ENCODE assay signal across 27 cellular contexts in the genomic region with DNA sequence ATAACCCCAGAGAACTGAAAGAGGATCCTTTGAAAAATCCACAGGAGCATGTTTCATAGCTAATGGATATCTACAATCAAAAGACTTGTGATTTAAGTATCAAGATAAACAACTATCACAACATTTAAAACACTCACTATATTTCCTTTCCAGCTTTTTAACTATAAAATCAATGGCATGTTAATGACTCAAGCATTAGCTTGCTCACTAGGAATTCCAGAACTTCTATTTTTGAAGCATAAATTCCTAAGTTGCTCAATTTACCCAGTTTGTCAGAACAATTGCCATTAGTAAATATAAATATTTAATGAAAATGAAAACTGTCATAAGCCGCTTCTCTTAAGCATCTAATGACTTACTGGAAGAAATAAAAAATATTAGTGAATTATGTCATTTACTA.
A peak's percentile ranks its signal among the peaks of the same experiment; 100 is the strongest.
DNase-seq lines count a peak whose midpoint lies in the region; FAIRE-seq and TF ChIP-seq lines count a peak whose summit lies in the region.
"Had no signal": no experiment of that assay in that cellular context is flagged by ENCODE, and none has a peak within 500 bp of the region (broad histone marks: within the 10 kb centered on the region; RNA-seq: fewer than 3 reads in every experiment).

No MANE protein-coding gene starts in this region.

- peak; percentile 43 for DNase-seq in HFFc6
- DNase-seq in astrocyte (ENCODE audit: low read depth) = no peak
- peak; percentile 35 for DNase-seq in fibroblast of pulmonary artery (ENCODE audit: low read depth)
- DNase-seq in iPS-NIHi11 (ENCODE audit: low spot score) = no peak
- DNase-seq in Caco-2 = no peak
- no peak for DNase-seq in activated naive CD4-positive, alpha-beta T cell treated with anti-CD3 and anti-CD28 coated beads for 36 hours
- DNase-seq: activated B cell treated with CpG ODN at 0.5 μM for 24 hours; activated CD4-positive, alpha-beta T cell treated with anti-CD3 and anti-CD28 coated beads, Interleukin-2, amount 50 U/mL, for 1 hour; activated CD8-positive, alpha-beta memory T cell treated with anti-CD3 and anti-CD28 coated beads, Interleukin-2, amount 10 ng/mL, durations not matched to agents 7 days and 5 days; activated naive CD4-positive, alpha-beta T cell treated with anti-CD3 and anti-CD28 coated beads, Interleukin-2, amount 10 ng/mL, durations not matched to agents 7 days and 5 days; activated T-cell treated with anti-CD3 and anti-CD28 coated beads, Interleukin-2, amount 50 U/mL, for 72 hours; aorta; CD4-positive, CD25-positive, alpha-beta regulatory T cell; NCI-H1048; NCI-H187 treated with DMSO at 0.1 percent for 48 hours; NCI-H2171 treated with DMSO at 0.1 percent for 48 hours; NCI-H526; NK-92 treated with Interleukin-12 subunit alpha and Interleukin-12 subunit beta, amount 100 ng/mL, for 24 hours; SHP77 treated with DMSO at 0.1 percent for 48 hours had no signal

- H3K79me2 ChIP-seq in astrocyte (ENCODE audit: insufficient read depth, low read length) = no peaks in the 10 kb centered on the region

- peaks cover 1% of the 10 kb centered on the region; the same call in 1 of the 2 replicates for H3K27me3 Mint-ChIP-seq in HFFc6 (ENCODE audit: insufficient read depth)
- H3K27me3 Mint-ChIP-seq in astrocyte (ENCODE audit: low read depth, unreplicated experiment) = no peaks in the 10 kb centered on the region
- no peaks in the 10 kb centered on the region for H3K27me3 Mint-ChIP-seq in Caco-2 (ENCODE audit: insufficient read depth, unreplicated experiment)
- no peaks in the 10 kb centered on the region for H3K27me3 Mint-ChIP-seq in activated naive CD4-positive, alpha-beta T cell treated with anti-CD3 and anti-CD28 coated beads for 36 hours (ENCODE audit: low read depth)
- H3K27me3 Mint-ChIP-seq: activated B cell treated with CpG ODN at 0.5 μM for 24 hours; activated CD8-positive, alpha-beta memory T cell treated with anti-CD3 and anti-CD28 coated beads, Interleukin-2, amount 10 ng/mL, durations not matched to agents 7 days and 5 days; activated naive CD4-positive, alpha-beta T cell treated with anti-CD3 and anti-CD28 coated beads, Interleukin-2, amount 10 ng/mL, durations not matched to agents 7 days and 5 days; CD4-positive, CD25-positive, alpha-beta regulatory T cell; central memory CD8-positive, alpha-beta T cell; progenitor cell of endocrine pancreas; stimulated activated naive CD8-positive, alpha-beta T cell treated with anti-CD3 and anti-CD28 coated beads, Interleukin-15, Interleukin-2, amounts not matched to agents 100 ng/mL and 50 ng/mL, for 24 hours had no signal

- H3K9ac ChIP-seq in astrocyte (ENCODE audit: low read length) (no peak overlapping the region), skeletal muscle satellite cell (ENCODE audit: low read depth, low read length) (peak overlapping the region; percentile 52)

- intact Hi-C loops in Caco-2 (cut with micrococcal nuclease; ENCODE audit: unreplicated experiment) = no loop called here
- intact Hi-C loops in activated naive CD4-positive, alpha-beta T cell treated with anti-CD3 and anti-CD28 coated beads for 36 hours (cut with micrococcal nuclease) = no loop called here

- H3K4me3 Mint-ChIP-seq in HFFc6 = peak overlapping the region; percentile 46
- H3K4me3 Mint-ChIP-seq in astrocyte (ENCODE audit: unreplicated experiment) = no peak overlapping the region
- H3K4me3 Mint-ChIP-seq in Caco-2 (ENCODE audit: unreplicated experiment) = no peak overlapping the region
- H3K4me3 Mint-ChIP-seq in activated naive CD4-positive, alpha-beta T cell treated with anti-CD3 and anti-CD28 coated beads for 36 hours = no peak overlapping the region
- H3K4me3 Mint-ChIP-seq: activated B cell treated with CpG ODN at 0.5 μM for 24 hours; activated CD8-positive, alpha-beta memory T cell treated with anti-CD3 and anti-CD28 coated beads, Interleukin-2, amount 10 ng/mL, durations not matched to agents 7 days and 5 days; activated naive CD4-positive, alpha-beta T cell treated with anti-CD3 and anti-CD28 coated beads, Interleukin-2, amount 10 ng/mL, durations not matched to agents 7 days and 5 days; activated T-cell treated with anti-CD3 and anti-CD28 coated beads, Interleukin-2, amount 50 U/mL, for 72 hours; CD4-positive, CD25-positive, alpha-beta regulatory T cell; central memory CD8-positive, alpha-beta T cell; stimulated activated naive CD8-positive, alpha-beta T cell treated with anti-CD3 and anti-CD28 coated beads, Interleukin-15, Interleukin-2, amounts not matched to agents 100 ng/mL and 50 ng/mL, for 24 hours had no signal

- CTCF ChIA-PET in Caco-2 (lab: Charles Lee) = no interaction called here
- CTCF ChIA-PET in activated naive CD4-positive, alpha-beta T cell treated with anti-CD3 and anti-CD28 coated beads for 36 hours (lab: Charles Lee) = no interaction called here

- BruUV-seq in Caco-2 (replicated peaks; lab: Mats Ljungman, UMichigan) = no TSS peak

- no peaks in the 10 kb centered on the region for H3K36me3 ChIP-seq in astrocyte (ENCODE audit: insufficient read depth, low read length)
- H3K36me3 ChIP-seq in skeletal muscle satellite cell (ENCODE audit: insufficient read depth, low read length) = no peaks in the 10 kb centered on the region
- H3K36me3 ChIP-seq in Caco-2 (ENCODE audit: control insufficient read depth, insufficient read depth, low read length) = no peaks in the 10 kb centered on the region
- H3K36me3 ChIP-seq: thoracic aorta had no signal

- no peaks in the 10 kb centered on the region for H3K9me3 ChIP-seq in astrocyte (ENCODE audit: insufficient read depth, low read depth, low read length)
- H3K9me3 ChIP-seq in skeletal muscle satellite cell (replicated peaks; ENCODE audit: low read length) = no peaks in the 10 kb centered on the region
- H3K9me3 ChIP-seq in Caco-2 = no peaks in the 10 kb centered on the region
- H3K9me3 ChIP-seq: thoracic aorta had no signal

- peaks cover 18% of the 10 kb centered on the region for H3K4me1 ChIP-seq in astrocyte (ENCODE audit: insufficient read depth, low read length)
- peaks cover 41% of the 10 kb centered on the region for H3K4me1 ChIP-seq in skeletal muscle satellite cell (ENCODE audit: control insufficient read depth, insufficient read depth, low read length)
- H3K4me1 ChIP-seq in Caco-2 = no peaks in the 10 kb centered on the region

- no peak overlapping the region for H2AFZ ChIP-seq in astrocyte (ENCODE audit: low read depth, low read length)

- H3K4me1 Mint-ChIP-seq in HFFc6 (ENCODE audit: low read depth) = peaks cover 65% of the 10 kb centered on the region
- peaks cover 26% of the 10 kb centered on the region for H3K4me1 Mint-ChIP-seq in astrocyte (ENCODE audit: low read depth, unreplicated experiment)
- H3K4me1 Mint-ChIP-seq in Caco-2 (ENCODE audit: low read depth, unreplicated experiment) = no peaks in the 10 kb centered on the region
- no peaks in the 10 kb centered on the region for H3K4me1 Mint-ChIP-seq in activated naive CD4-positive, alpha-beta T cell treated with anti-CD3 and anti-CD28 coated beads for 36 hours (ENCODE audit: low read depth)
- H3K4me1 Mint-ChIP-seq: activated B cell treated with CpG ODN at 0.5 μM for 24 hours; activated CD8-positive, alpha-beta memory T cell treated with anti-CD3 and anti-CD28 coated beads, Interleukin-2, amount 10 ng/mL, durations not matched to agents 7 days and 5 days; activated naive CD4-positive, alpha-beta T cell treated with anti-CD3 and anti-CD28 coated beads, Interleukin-2, amount 10 ng/mL, durations not matched to agents 7 days and 5 days; CD4-positive, CD25-positive, alpha-beta regulatory T cell; central memory CD8-positive, alpha-beta T cell had no signal

- H4K20me1 ChIP-seq in astrocyte (ENCODE audit: insufficient read depth, low read length) = no peaks in the 10 kb centered on the region

- TF ChIP-seq CTCF in HFFc6 (IDR thresholded peaks at IDR 0.05) (no peak), astrocyte (IDR thresholded peaks at IDR 0.05; ENCODE audit: insufficient read depth, low read depth, low read length) (no peak), fibroblast of pulmonary artery (IDR thresholded peaks at IDR 0.05; ENCODE audit: low read length, missing control alignments) (no peak), Caco-2 (IDR thresholded peaks at IDR 0.05; ENCODE audit: insufficient read depth in 1 of 2, low read depth in 1 of 2, low read length in 1 of 2, severe bottlenecking in 1 of 2, unreplicated experiment in 1 of 2) (no peak)

- H3K9me3 Mint-ChIP-seq in HFFc6 (no peaks in the 10 kb centered on the region), astrocyte (ENCODE audit: unreplicated experiment) (no peaks in the 10 kb centered on the region), Caco-2 (ENCODE audit: unreplicated experiment) (no peaks in the 10 kb centered on the region)
- peaks cover 2% of the 10 kb centered on the region for H3K9me3 Mint-ChIP-seq in activated naive CD4-positive, alpha-beta T cell treated with anti-CD3 and anti-CD28 coated beads for 36 hours
- H3K9me3 Mint-ChIP-seq: activated B cell treated with CpG ODN at 0.5 μM for 24 hours had no signal

- H3K4me3 ChIP-seq in astrocyte (ENCODE audit: insufficient read depth, low read depth, low read length) = no peak overlapping the region
- H3K4me3 ChIP-seq in fibroblast of pulmonary artery (replicated peaks; ENCODE audit: low read depth, low read length) = no peak overlapping the region
- peak overlapping the region; percentile 17 for H3K4me3 ChIP-seq in skeletal muscle satellite cell (ENCODE audit: low read length)
- no peak overlapping the region for H3K4me3 ChIP-seq in Caco-2 (ENCODE audit: low read depth, low read length)
- H3K4me3 ChIP-seq: thoracic aorta had no signal

- H3K27ac Mint-ChIP-seq in HFFc6 (peak overlapping the region; percentile 72), astrocyte (ENCODE audit: unreplicated experiment) (peak overlapping the region; percentile 36), Caco-2 (ENCODE audit: unreplicated experiment) (no peak overlapping the region)
- H3K27ac Mint-ChIP-seq in activated naive CD4-positive, alpha-beta T cell treated with anti-CD3 and anti-CD28 coated beads for 36 hours = no peak overlapping the region
- H3K27ac Mint-ChIP-seq: activated B cell treated with CpG ODN at 0.5 μM for 24 hours; activated CD8-positive, alpha-beta memory T cell treated with anti-CD3 and anti-CD28 coated beads, Interleukin-2, amount 10 ng/mL, durations not matched to agents 7 days and 5 days; activated naive CD4-positive, alpha-beta T cell treated with anti-CD3 and anti-CD28 coated beads, Interleukin-2, amount 10 ng/mL, durations not matched to agents 7 days and 5 days; activated T-cell treated with anti-CD3 and anti-CD28 coated beads, Interleukin-2, amount 50 U/mL, for 72 hours; CD4-positive, CD25-positive, alpha-beta regulatory T cell; progenitor cell of endocrine pancreas; stimulated activated naive CD8-positive, alpha-beta T cell treated with anti-CD3 and anti-CD28 coated beads, Interleukin-15, Interleukin-2, amounts not matched to agents 100 ng/mL and 50 ng/mL, for 24 hours had no signal

- POLR2A ChIA-PET in Caco-2 (lab: Charles Lee) = interaction anchor here (0.7 kb wide), 1 partner anchor 25 kb away, joined by 3 read pairs; no protein-coding TSS in a partner anchor

- peak; percentile 65 for FAIRE-seq in astrocyte (lab: Jason Lieb, UNC)
- FAIRE-seq: D721Med, frontal cortex, H1 had no signal

- no peaks in the 10 kb centered on the region; the same call in 1 of the 2 replicates for H3K36me3 Mint-ChIP-seq in HFFc6 (ENCODE audit: low read depth)
- no peaks in the 10 kb centered on the region for H3K36me3 Mint-ChIP-seq in astrocyte (ENCODE audit: low read depth, unreplicated experiment)
- H3K36me3 Mint-ChIP-seq in Caco-2 (ENCODE audit: insufficient read depth, unreplicated experiment) = no peaks in the 10 kb centered on the region
- no peaks in the 10 kb centered on the region for H3K36me3 Mint-ChIP-seq in activated naive CD4-positive, alpha-beta T cell treated with anti-CD3 and anti-CD28 coated beads for 36 hours (ENCODE audit: low read depth)
- H3K36me3 Mint-ChIP-seq: activated CD8-positive, alpha-beta memory T cell treated with anti-CD3 and anti-CD28 coated beads, Interleukin-2, amount 10 ng/mL, durations not matched to agents 7 days and 5 days; activated naive CD4-positive, alpha-beta T cell treated with anti-CD3 and anti-CD28 coated beads, Interleukin-2, amount 10 ng/mL, durations not matched to agents 7 days and 5 days; CD4-positive, CD25-positive, alpha-beta regulatory T cell had no signal

- no peak overlapping the region for H3K27ac ChIP-seq in astrocyte (ENCODE audit: low read depth, low read length)
- H3K27ac ChIP-seq: thoracic aorta had no signal

- H3K4me2 ChIP-seq in astrocyte (ENCODE audit: low read length) = peak overlapping the region; percentile 31
- H3K4me2 ChIP-seq in skeletal muscle satellite cell (ENCODE audit: low read length) = peak overlapping the region; percentile 30

- H3K27me3 ChIP-seq in astrocyte (ENCODE audit: insufficient read depth, low read length) (no peaks in the 10 kb centered on the region), skeletal muscle satellite cell (ENCODE audit: control insufficient read depth, insufficient read depth, low read length) (no peaks in the 10 kb centered on the region), Caco-2 (replicated peaks; ENCODE audit: control insufficient read depth, insufficient read depth, low read length) (no peaks in the 10 kb centered on the region)

Comparison
In these comparisons a context has a peak if more than half of its experiments do, and no peak if none do; other contexts are left out.
1. DNase-seq: peak in HFFc6 (single experiment) and fibroblast of pulmonary artery (single experiment); none in astrocyte (single experiment), iPS-NIHi11 (single experiment), Caco-2 (0 of 2) and activated naive CD4-positive, alpha-beta T cell treated with anti-CD3 and anti-CD28 coated beads for 36 hours (single experiment).
2. H3K27ac Mint-ChIP-seq: peak in HFFc6 (single experiment) and astrocyte (single experiment); none in Caco-2 (single experiment) and activated naive CD4-positive, alpha-beta T cell treated with anti-CD3 and anti-CD28 coated beads for 36 hours (single experiment).